In the genomic region with DNA sequence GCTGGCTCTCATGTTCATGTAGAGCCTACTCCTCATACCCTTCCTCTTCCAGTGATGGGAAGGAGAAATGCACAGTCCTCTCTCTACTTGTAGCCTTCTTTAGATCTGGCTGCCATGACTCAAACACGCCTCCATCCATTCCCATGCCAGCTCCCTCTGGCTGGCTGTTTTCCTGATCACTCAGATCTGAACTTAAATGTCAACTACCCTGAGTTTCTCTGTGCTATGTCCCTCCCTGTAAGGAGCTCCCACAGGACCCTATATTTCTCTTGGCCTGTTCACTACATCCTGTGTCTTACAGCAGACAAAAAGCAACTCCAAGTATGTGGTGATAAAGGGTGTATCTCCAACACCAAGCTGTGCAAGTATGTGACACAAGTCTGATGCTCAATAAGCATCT, we compare ENCODE assay signal across 28 cellular contexts.
A peak's percentile ranks its signal among the peaks of the same experiment; 100 is the strongest.
DNase-seq lines count a peak whose midpoint lies in the region; ATAC-seq and TF ChIP-seq lines count a peak whose summit lies in the region.
"Had no signal": no experiment of that assay in that cellular context is flagged by ENCODE, and none has a peak within 500 bp of the region (broad histone marks: within the 10 kb centered on the region; RNA-seq: fewer than 3 reads in every experiment).

No MANE protein-coding gene starts in this region.

- TF ChIP-seq CTCF in MCF 10A (IDR thresholded peaks at IDR 0.05; ENCODE audit: unreplicated experiment): no peak
- TF ChIP-seq CTCF in breast epithelium (IDR thresholded peaks at IDR 0.05): no peak
- TF ChIP-seq CTCF in GM23338 (conservative IDR thresholded peaks at IDR 0.05; ENCODE audit: low read depth in 2 of 2): no peak
- no peak for TF ChIP-seq CTCF in brain microvascular endothelial cell (IDR thresholded peaks at IDR 0.05; ENCODE audit: low read depth, low read length, missing control alignments)

- POLR2A ChIA-PET in MCF 10A (lab: Yijun Ruan, JAX): interaction anchor here (0.7 kb wide), 1 partner anchor 19 kb away, joined by 3 read pairs; no protein-coding TSS in a partner anchor

- no peak overlapping the region for H3K4me3 Mint-ChIP-seq in MCF 10A (ENCODE audit: unreplicated experiment)
- H3K4me3 Mint-ChIP-seq in GM23338: no peak overlapping the region
- H3K4me3 Mint-ChIP-seq: CD4-positive, alpha-beta memory T cell had no signal

- H3K9me3 ChIP-seq in breast epithelium: no peaks in the 10 kb centered on the region
- H3K9me3 ChIP-seq: MG63 had no signal

- H3F3A ChIP-seq in GM23338 (replicated peaks; ENCODE audit: low read depth): no peaks in the 10 kb centered on the region; the same call in 1 of the 2 replicates

- no peak overlapping the region for H2AFZ ChIP-seq in GM23338

- BruUV-seq in MCF 10A (replicated peaks; lab: Mats Ljungman, UMichigan): no TSS peak

- no peak overlapping the region for H3K4me2 ChIP-seq in GM23338

- no peaks in the 10 kb centered on the region for H3K27me3 ChIP-seq in breast epithelium
- H3K27me3 ChIP-seq in GM23338 (ENCODE audit: insufficient read depth): no peaks in the 10 kb centered on the region
- no peaks in the 10 kb centered on the region for H3K27me3 ChIP-seq in brain microvascular endothelial cell (replicated peaks)
- H3K27me3 ChIP-seq: BLaER1 treated with 17β-estradiol and CSF1 and Interleukin-3, amounts not matched to agents 10 nM and 100 nM; MG63 had no signal

- H3K36me3 ChIP-seq in breast epithelium (no peaks in the 10 kb centered on the region), GM23338 (ENCODE audit: insufficient read depth) (no peaks in the 10 kb centered on the region), brain microvascular endothelial cell (replicated peaks) (no peaks in the 10 kb centered on the region)
- H3K36me3 ChIP-seq: MG63 had no signal

- H4K20me1 ChIP-seq in GM23338 (replicated peaks; ENCODE audit: insufficient read depth): no peaks in the 10 kb centered on the region; the same call in 1 of the 2 replicates

- in situ Hi-C loops in brain microvascular endothelial cell (cut with HindIII; ENCODE audit: low pct_ligation_motif_present, low sequenced_read_pairs): no loop called here

- H3K4me3 ChIP-seq in breast epithelium (no peak overlapping the region), GM23338 (no peak overlapping the region), brain microvascular endothelial cell (ENCODE audit: low read depth, low read length) (no peak overlapping the region)
- H3K4me3 ChIP-seq: BLaER1 treated with 17β-estradiol and CSF1 and Interleukin-3, amounts not matched to agents 10 nM and 100 nM; MG63; SK-N-MC had no signal

- intact Hi-C loops in MCF 10A (cut with micrococcal nuclease) (no loop called here), breast epithelium (cut with DNase I; ENCODE audit: low total_unique reads) (no loop called here), sciatic nerve (cut with DNase I) (no loop called here)

- H3K27ac Mint-ChIP-seq in MCF 10A (ENCODE audit: low read depth, unreplicated experiment) (peak overlapping the region; percentile 63), GM23338 (no peak overlapping the region)
- H3K27ac Mint-ChIP-seq: CD4-positive, alpha-beta memory T cell had no signal

- no peak for DNase-seq in MCF 10A (ENCODE audit: unreplicated experiment)
- no peak for DNase-seq in breast epithelium (ENCODE audit: low spot score in 2 of 2)
- no peak for DNase-seq in GM23338 (ENCODE audit: low spot score)
- DNase-seq in brain microvascular endothelial cell: peak; percentile 19
- no peak for DNase-seq in sciatic nerve (ENCODE audit: low spot score)
- DNase-seq in activated CD4-positive, alpha-beta T cell treated with anti-CD3 and anti-CD28 coated beads for 1 hour: no peak
- DNase-seq: ACHN; Calu3; CD4-positive, alpha-beta memory T cell; DMS153; GOT3; Kasumi-1; MG63; NCI-H1048; NCI-H1436; NCI-H187 treated with DMSO at 0.1 percent for 48 hours; NCI-H2107; NCI-H446 treated with DMSO at 0.1 percent for 48 hours; NCI-H526 treated with DMSO at 0.1 percent for 48 hours; PC-3; SHP77 treated with DMSO at 0.1 percent for 48 hours; SW 1271 had no signal

- H3K79me2 ChIP-seq in GM23338 (replicated peaks; ENCODE audit: insufficient read depth): peaks cover 78% of the 10 kb centered on the region

- no peaks in the 10 kb centered on the region for H3K4me1 Mint-ChIP-seq in MCF 10A (ENCODE audit: insufficient read depth, unreplicated experiment)
- peaks cover 53% of the 10 kb centered on the region for H3K4me1 Mint-ChIP-seq in GM23338
- H3K4me1 Mint-ChIP-seq: CD4-positive, alpha-beta memory T cell had no signal

- H3K27me3 Mint-ChIP-seq in MCF 10A (ENCODE audit: insufficient read depth, unreplicated experiment): no peaks in the 10 kb centered on the region
- peaks cover 4% of the 10 kb centered on the region for H3K27me3 Mint-ChIP-seq in GM23338 (ENCODE audit: insufficient read depth, low read depth, poor library complexity)

- no peak for TF ChIP-seq POLR2A in breast epithelium (IDR thresholded peaks at IDR 0.05)

- ATAC-seq in GM23338 (no peak), sciatic nerve (peak; percentile 30), HG03175 (IDR thresholded peaks at IDR 0.05; ENCODE audit: unreplicated experiment) (no peak), GM18520 (IDR thresholded peaks at IDR 0.05; ENCODE audit: unreplicated experiment) (no peak)
- ATAC-seq: HCT116, PC-3 had no signal

- CTCF ChIA-PET in MCF 10A (lab: Yijun Ruan, JAX): interaction anchor here (0.5 kb wide), 1 partner anchor 151 kb away, joined by 3 read pairs; no protein-coding TSS in a partner anchor

- 0 out of 2 replicates have a peak, but pooled peaks cover 6% of the 10 kb centered on the region for H3K9me2 ChIP-seq in GM23338 (ENCODE audit: insufficient read depth)

- H3K36me3 Mint-ChIP-seq in MCF 10A (ENCODE audit: insufficient read depth, unreplicated experiment) (no peaks in the 10 kb centered on the region), GM23338 (ENCODE audit: low read depth) (0 out of 3 replicates have a peak, but pooled peaks cover 3% of the 10 kb centered on the region)
- H3K36me3 Mint-ChIP-seq: CD4-positive, alpha-beta memory T cell had no signal

- no peaks in the 10 kb centered on the region for H3K9me3 Mint-ChIP-seq in MCF 10A (ENCODE audit: unreplicated experiment)
- no peaks in the 10 kb centered on the region for H3K9me3 Mint-ChIP-seq in GM23338

- H3K27ac ChIP-seq in breast epithelium: no peak overlapping the region
- H3K27ac ChIP-seq in GM23338 (ENCODE audit: low read depth): 0 out of 2 replicates have a peak overlapping the region, but pooled peaks have one; percentile 10
- no peak overlapping the region for H3K27ac ChIP-seq in brain microvascular endothelial cell
- H3K27ac ChIP-seq: 22Rv1, SK-N-MC had no signal

- H3K4me1 ChIP-seq in breast epithelium (no peaks in the 10 kb centered on the region), GM23338 (ENCODE audit: insufficient read depth) (peaks cover 39% of the 10 kb centered on the region)

TF ChIP-seq in GM23338, 12 proteins besides CTCF, POLR2A, EP300 and RAD21 (continues in another document):
- TF ChIP-seq STAT1 (IDR thresholded peaks at IDR 0.05; ENCODE audit: unreplicated experiment) (no peak), POLR2AphosphoS5 (IDR thresholded peaks at IDR 0.05; ENCODE audit: low read depth) (no peak), JUNB (IDR thresholded peaks at IDR 0.05; ENCODE audit: unreplicated experiment) (no peak), CREB1 (CRISPR knock-in tag; IDR thresholded peaks at IDR 0.05; ENCODE audit: low read depth) (no peak)
- TF ChIP-seq, protein P1, sequence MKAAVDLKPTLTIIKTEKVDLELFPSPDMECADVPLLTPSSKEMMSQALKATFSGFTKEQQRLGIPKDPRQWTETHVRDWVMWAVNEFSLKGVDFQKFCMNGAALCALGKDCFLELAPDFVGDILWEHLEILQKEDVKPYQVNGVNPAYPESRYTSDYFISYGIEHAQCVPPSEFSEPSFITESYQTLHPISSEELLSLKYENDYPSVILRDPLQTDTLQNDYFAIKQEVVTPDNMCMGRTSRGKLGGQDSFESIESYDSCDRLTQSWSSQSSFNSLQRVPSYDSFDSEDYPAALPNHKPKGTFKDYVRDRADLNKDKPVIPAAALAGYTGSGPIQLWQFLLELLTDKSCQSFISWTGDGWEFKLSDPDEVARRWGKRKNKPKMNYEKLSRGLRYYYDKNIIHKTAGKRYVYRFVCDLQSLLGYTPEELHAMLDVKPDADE (IDR thresholded peaks at IDR 0.05): no peak
